In genomic region chr19:19771963-19772362, GRCh38 we compare ENCODE assay signal across 1 cellular context. TPM values are rescaled to one million over a fixed set of nuclear protein-coding genes. Genes with fewer than 3 reads are reported as not detected.
"Had no signal": no experiment of that assay in that cellular context is flagged by ENCODE, and none has a peak within 500 bp of the region (broad histone marks: within the 10 kb centered on the region; RNA-seq: fewer than 3 reads in every experiment).

No MANE protein-coding gene starts in this region.

RNA-seq across cellular contexts. Expression of gene ZNF506, which starts 49.6 kb away (rescaled TPM):
- total RNA-seq: HepG2 had no signal
